In the genomic region with DNA sequence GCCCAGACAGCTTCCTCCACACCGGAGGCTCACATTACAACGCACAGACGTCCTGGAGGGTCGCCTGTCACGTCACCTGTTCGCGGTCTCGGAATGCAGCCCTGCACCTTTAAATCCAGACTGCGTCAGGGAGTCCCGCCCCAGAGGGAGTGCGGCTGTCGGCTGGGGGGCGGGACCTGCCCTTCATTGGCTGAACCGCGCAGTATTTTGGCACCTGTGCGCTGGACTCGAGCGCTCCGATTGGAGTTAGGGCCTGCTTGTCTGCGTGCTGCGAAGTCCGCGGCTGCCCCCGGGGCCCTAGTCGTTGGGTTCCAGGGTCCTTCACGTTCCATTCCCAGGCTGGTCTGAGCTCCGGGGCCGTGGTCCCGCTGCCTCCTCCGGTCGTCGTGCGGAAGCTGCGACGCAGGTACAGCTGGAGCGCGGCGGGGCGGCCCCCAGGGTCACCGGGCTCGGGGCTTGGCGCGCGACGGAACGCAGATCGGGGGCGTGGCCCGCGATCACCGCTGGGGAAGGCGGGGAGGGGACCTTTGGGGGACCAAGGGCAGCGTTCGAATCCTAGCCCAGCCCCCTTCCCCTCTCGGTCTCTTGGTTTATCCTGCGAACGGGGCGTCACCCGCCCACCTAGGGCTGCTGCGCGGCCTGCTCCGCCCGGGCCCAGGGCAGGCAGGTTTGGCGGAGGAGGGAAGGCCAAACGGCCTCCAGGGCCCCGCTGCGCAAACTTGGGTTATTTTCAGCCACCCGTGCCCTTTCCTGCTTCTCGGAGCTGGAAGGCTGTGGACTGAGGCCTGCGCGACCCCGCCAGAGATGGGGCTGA, we compare ENCODE assay signal across 8 cellular contexts. TPM values are rescaled to one million over a fixed set of nuclear protein-coding genes. Genes with fewer than 3 reads are reported as not detected.
A peak's percentile ranks its signal among the peaks of the same experiment; 100 is the strongest.
DNase-seq lines count a peak whose midpoint lies in the region; ATAC-seq, FAIRE-seq and TF ChIP-seq lines count a peak whose summit lies in the region.

A gene with protein sequence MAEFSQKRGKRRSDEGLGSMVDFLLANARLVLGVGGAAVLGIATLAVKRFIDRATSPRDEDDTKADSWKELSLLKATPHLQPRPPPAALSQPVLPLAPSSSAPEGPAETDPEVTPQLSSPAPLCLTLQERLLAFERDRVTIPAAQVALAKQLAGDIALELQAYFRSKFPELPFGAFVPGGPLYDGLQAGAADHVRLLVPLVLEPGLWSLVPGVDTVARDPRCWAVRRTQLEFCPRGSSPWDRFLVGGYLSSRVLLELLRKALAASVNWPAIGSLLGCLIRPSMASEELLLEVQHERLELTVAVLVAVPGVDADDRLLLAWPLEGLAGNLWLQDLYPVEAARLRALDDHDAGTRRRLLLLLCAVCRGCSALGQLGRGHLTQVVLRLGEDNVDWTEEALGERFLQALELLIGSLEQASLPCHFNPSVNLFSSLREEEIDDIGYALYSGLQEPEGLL (plus strand): TSS at position 331 of the 814 bp plus-strand sequence. CDS start 2,059 bp downstream, outside the sequence.

- no peaks in the 10 kb centered on the region for H3K27me3 Mint-ChIP-seq in activated T-helper 1 cell treated with anti-CD3 and anti-CD28 coated beads, Interleukin-12 subunit alpha, Interleukin-12 subunit beta, Interleukin-2, Interleukin-4 antibody, amounts not matched to agents 30 ng/mL and 10 ng/mL and 1 ng/mL, durations not matched to agents 14 hours and 24 hours and 36 hours (ENCODE audit: insufficient read depth)
- no peaks in the 10 kb centered on the region for H3K27me3 Mint-ChIP-seq in naive thymus-derived CD4-positive, alpha-beta T cell
- no peaks in the 10 kb centered on the region for H3K27me3 Mint-ChIP-seq in stimulated activated memory B cell treated with anti-CD40 and anti-IgM and Interleukin-4, amounts not matched to agents 10 μg/mL and 1 μg/mL and 100 μg/mL, for 72 hours

- CTCF ChIA-PET in naive thymus-derived CD4-positive, alpha-beta T cell (lab: Charles Lee): interaction anchor here (0.9 kb wide), 1 partner anchor 17 kb away, joined by 3 read pairs; no protein-coding TSS in a partner anchor

- H3K9me3 ChIP-seq in fibroblast of lung (ENCODE audit: control insufficient read depth, insufficient read depth, low read depth, low read length): no peaks in the 10 kb centered on the region
- no peaks in the 10 kb centered on the region for H3K9me3 ChIP-seq in naive thymus-derived CD4-positive, alpha-beta T cell (ENCODE audit: control insufficient read depth in 2 of 3, low read length in 3 of 3)

- H3K4me2 ChIP-seq in KMS-11: peak within 1 kb of the TSS; percentile 83
- H3K4me2 ChIP-seq in fibroblast of lung (ENCODE audit: extremely low read depth, insufficient read depth, low read length): peak within 1 kb of the TSS; percentile 96

- H3K9ac ChIP-seq in KMS-11 (peak within 1 kb of the TSS; percentile 50; the same call in 1 of the 2 replicates), fibroblast of lung (ENCODE audit: insufficient read depth, low read length) (peak within 1 kb of the TSS; percentile 82)

- peaks cover 31% of the 10 kb centered on the region for H3K4me1 Mint-ChIP-seq in activated T-helper 1 cell treated with anti-CD3 and anti-CD28 coated beads, Interleukin-12 subunit alpha, Interleukin-12 subunit beta, Interleukin-2, Interleukin-4 antibody, amounts not matched to agents 30 ng/mL and 10 ng/mL and 1 ng/mL, durations not matched to agents 14 hours and 24 hours and 36 hours (ENCODE audit: low read depth)
- H3K4me1 Mint-ChIP-seq in naive thymus-derived CD4-positive, alpha-beta T cell: peaks cover 11 to 57% (median 37%) of the 10 kb centered on the region in 7 donors
- peaks cover 42% of the 10 kb centered on the region for H3K4me1 Mint-ChIP-seq in stimulated activated memory B cell treated with anti-CD40 and anti-IgM and Interleukin-4, amounts not matched to agents 10 μg/mL and 1 μg/mL and 100 μg/mL, for 72 hours

- H4K20me1 ChIP-seq in KMS-11 (ENCODE audit: insufficient read depth): no peaks in the 10 kb centered on the region
- no peaks in the 10 kb centered on the region for H4K20me1 ChIP-seq in fibroblast of lung (ENCODE audit: control insufficient read depth, extremely low read depth, insufficient read depth, low read length)

- no peaks in the 10 kb centered on the region for H3K9me3 Mint-ChIP-seq in activated T-helper 1 cell treated with anti-CD3 and anti-CD28 coated beads, Interleukin-12 subunit alpha, Interleukin-12 subunit beta, Interleukin-2, Interleukin-4 antibody, amounts not matched to agents 30 ng/mL and 10 ng/mL and 1 ng/mL, durations not matched to agents 14 hours and 24 hours and 36 hours
- H3K9me3 Mint-ChIP-seq in naive thymus-derived CD4-positive, alpha-beta T cell: peaks cover 0 to 2% (median 0%) of the 10 kb centered on the region in 11 donors
- no peaks in the 10 kb centered on the region for H3K9me3 Mint-ChIP-seq in stimulated activated memory B cell treated with anti-CD40 and anti-IgM and Interleukin-4, amounts not matched to agents 10 μg/mL and 1 μg/mL and 100 μg/mL, for 72 hours

- H3K36me3 ChIP-seq in KMS-11 (ENCODE audit: insufficient read depth) (no peaks in the 10 kb centered on the region), fibroblast of lung (ENCODE audit: control insufficient read depth, insufficient read depth, low read length) (peaks cover 23% of the 10 kb centered on the region)
- H3K36me3 ChIP-seq in naive thymus-derived CD4-positive, alpha-beta T cell (ENCODE audit: control insufficient read depth in 2 of 3, insufficient read depth in 3 of 3, low read length in 3 of 3): peaks cover 4 to 43% (median 5%) of the 10 kb centered on the region in 3 experiments

- POLR2A ChIA-PET in naive thymus-derived CD4-positive, alpha-beta T cell (lab: Charles Lee): interaction anchor here (0.6 to 1.3 kb wide), 4 partner anchors 53 to 71 kb away, joined by 3 to 5 read pairs (median 4); a partner anchor contains a TSS

- TF ChIP-seq CTCF in KMS-11 (conservative IDR thresholded peaks at IDR 0.05; ENCODE audit: low read depth, low read length) (no peak), fibroblast of lung (conservative IDR thresholded peaks at IDR 0.05 in 1 of 2, IDR thresholded peaks at IDR 0.05 in 1 of 2; ENCODE audit: low read depth in 1 of 2, low read length in 2 of 2) (no peak)

- H3K79me2 ChIP-seq in KMS-11 (ENCODE audit: insufficient read depth, low read depth) (no peaks in the 10 kb centered on the region; the same call in 1 of the 2 replicates), fibroblast of lung (ENCODE audit: control insufficient read depth, insufficient read depth, low read length) (peaks cover 31% of the 10 kb centered on the region)

- H2AFZ ChIP-seq in KMS-11 (ENCODE audit: low read depth) (peak within 1 kb of the TSS; percentile 79), fibroblast of lung (ENCODE audit: low read length) (peak within 1 kb of the TSS; percentile 94)

- intact Hi-C loops in activated T-helper 1 cell treated with anti-CD3 and anti-CD28 coated beads, Interleukin-12 subunit alpha, Interleukin-12 subunit beta, Interleukin-2, Interleukin-4 antibody, amounts not matched to agents 30 ng/mL and 10 ng/mL and 1 ng/mL, durations not matched to agents 14 hours and 24 hours and 36 hours (cut with micrococcal nuclease): loop anchor here (1.0 to 2.0 kb wide), 5 partner anchors 35 to 173 kb away; a partner anchor contains a TSS
- intact Hi-C loops in naive thymus-derived CD4-positive, alpha-beta T cell (cut with micrococcal nuclease): loop anchor here (1.0 to 5.0 kb wide), 8 partner anchors 35 to 1908 kb away; a partner anchor contains a TSS

- DNase-seq in DMS79 (lab: John Stamatoyannopoulos, UW) (peak; percentile 60), RCC 7860 (ENCODE audit: low spot score) (peak; percentile 79), fibroblast of lung (ENCODE audit: low read depth in 2 of 2) (peak; percentile 93 to 94)
- peak; percentile 91 for DNase-seq in activated T-helper 1 cell treated with anti-CD3 and anti-CD28 coated beads, Interleukin-12 subunit alpha, Interleukin-12 subunit beta, Interleukin-2, Interleukin-4 antibody, amounts not matched to agents 30 ng/mL and 10 ng/mL and 1 ng/mL, durations not matched to agents 14 hours and 24 hours and 36 hours (ENCODE audit: low spot score)
- peak; percentile 80 to 92 (median 91) for DNase-seq in naive thymus-derived CD4-positive, alpha-beta T cell

- H3K4me1 ChIP-seq in KMS-11 (ENCODE audit: low read depth, poor library complexity, severe bottlenecking): peaks cover 12% of the 10 kb centered on the region
- H3K4me1 ChIP-seq in fibroblast of lung (ENCODE audit: control insufficient read depth, extremely low read depth, insufficient read depth, low read length): peaks cover 24% of the 10 kb centered on the region
- peaks cover 29 to 47% of the 10 kb centered on the region in 2 donors for H3K4me1 ChIP-seq in naive thymus-derived CD4-positive, alpha-beta T cell (ENCODE audit: control insufficient read depth in 2 of 2, insufficient read depth in 2 of 2, low read length in 2 of 2)

- peak; percentile 71 for ATAC-seq in GM21737 (IDR thresholded peaks at IDR 0.05; ENCODE audit: unreplicated experiment)
- peak; percentile 91 for ATAC-seq in naive thymus-derived CD4-positive, alpha-beta T cell
- peak; percentile 94 for ATAC-seq in stimulated activated memory B cell treated with anti-CD40 and anti-IgM and Interleukin-4, amounts not matched to agents 10 μg/mL and 1 μg/mL and 100 μg/mL, for 72 hours

- H3K27me3 ChIP-seq in KMS-11 (ENCODE audit: insufficient read depth, low read depth) (no peaks in the 10 kb centered on the region), fibroblast of lung (ENCODE audit: control insufficient read depth, insufficient read depth, low read length) (no peaks in the 10 kb centered on the region)
- no peaks in the 10 kb centered on the region for H3K27me3 ChIP-seq in naive thymus-derived CD4-positive, alpha-beta T cell (ENCODE audit: control insufficient read depth in 2 of 2, insufficient read depth in 2 of 2, low read length in 2 of 2)

- H3K27ac ChIP-seq in KMS-11 (peak within 1 kb of the TSS; percentile 25; the same call in 1 of the 2 replicates), fibroblast of lung (ENCODE audit: insufficient read depth, low read length) (peak within 1 kb of the TSS; percentile 81)
- peak within 1 kb of the TSS; percentile 95 for H3K27ac ChIP-seq in naive thymus-derived CD4-positive, alpha-beta T cell (ENCODE audit: low read depth, low read length)

- peak; percentile 73 for FAIRE-seq in RCC 7860 (lab: Jason Lieb, UNC)

- H3K27ac Mint-ChIP-seq in activated T-helper 1 cell treated with anti-CD3 and anti-CD28 coated beads, Interleukin-12 subunit alpha, Interleukin-12 subunit beta, Interleukin-2, Interleukin-4 antibody, amounts not matched to agents 30 ng/mL and 10 ng/mL and 1 ng/mL, durations not matched to agents 14 hours and 24 hours and 36 hours: peak within 1 kb of the TSS; percentile 76
- H3K27ac Mint-ChIP-seq in naive thymus-derived CD4-positive, alpha-beta T cell: peak within 1 kb of the TSS; percentile 77 to 92 (median 84)
- peak within 1 kb of the TSS; percentile 85 for H3K27ac Mint-ChIP-seq in stimulated activated memory B cell treated with anti-CD40 and anti-IgM and Interleukin-4, amounts not matched to agents 10 μg/mL and 1 μg/mL and 100 μg/mL, for 72 hours

- peak within 1 kb of the TSS; percentile 82 for H3K4me3 Mint-ChIP-seq in activated T-helper 1 cell treated with anti-CD3 and anti-CD28 coated beads, Interleukin-12 subunit alpha, Interleukin-12 subunit beta, Interleukin-2, Interleukin-4 antibody, amounts not matched to agents 30 ng/mL and 10 ng/mL and 1 ng/mL, durations not matched to agents 14 hours and 24 hours and 36 hours
- H3K4me3 Mint-ChIP-seq in naive thymus-derived CD4-positive, alpha-beta T cell: peak within 1 kb of the TSS; percentile 78 to 96 (median 84)
- peak within 1 kb of the TSS; percentile 86 for H3K4me3 Mint-ChIP-seq in stimulated activated memory B cell treated with anti-CD40 and anti-IgM and Interleukin-4, amounts not matched to agents 10 μg/mL and 1 μg/mL and 100 μg/mL, for 72 hours

- no peak within 1 kb of the TSS for H3K4me3 ChIP-seq in KMS-11 (IDR thresholded peaks at IDR 0.05; ENCODE audit: insufficient read depth, low read depth, low read length)
- H3K4me3 ChIP-seq in fibroblast of lung (replicated peaks in 1 of 4; ENCODE audit: control extremely low read depth in 1 of 4, insufficient read depth in 1 of 4, low read depth in 3 of 4, low read length in 4 of 4): peak within 1 kb of the TSS; percentile 76 to 98 (median 86)
- H3K4me3 ChIP-seq in naive thymus-derived CD4-positive, alpha-beta T cell (ENCODE audit: low read length): peak within 1 kb of the TSS; percentile 84

- H3K36me3 Mint-ChIP-seq in activated T-helper 1 cell treated with anti-CD3 and anti-CD28 coated beads, Interleukin-12 subunit alpha, Interleukin-12 subunit beta, Interleukin-2, Interleukin-4 antibody, amounts not matched to agents 30 ng/mL and 10 ng/mL and 1 ng/mL, durations not matched to agents 14 hours and 24 hours and 36 hours (ENCODE audit: low read depth): peaks cover 9% of the 10 kb centered on the region
- H3K36me3 Mint-ChIP-seq in naive thymus-derived CD4-positive, alpha-beta T cell: peaks cover 0 to 6% (median 5%) of the 10 kb centered on the region in 5 donors
- H3K36me3 Mint-ChIP-seq in stimulated activated memory B cell treated with anti-CD40 and anti-IgM and Interleukin-4, amounts not matched to agents 10 μg/mL and 1 μg/mL and 100 μg/mL, for 72 hours: peaks cover 7% of the 10 kb centered on the region

RNA-seq across cellular contexts. Expression of the gene that starts here (rescaled TPM):
- 5.8 and 7.0 TPM in 2 replicates for total RNA-seq in activated T-helper 1 cell treated with anti-CD3 and anti-CD28 coated beads, Interleukin-12 subunit alpha, Interleukin-12 subunit beta, Interleukin-2, Interleukin-4 antibody, amounts not matched to agents 30 ng/mL and 10 ng/mL and 1 ng/mL, durations not matched to agents 14 hours and 24 hours and 36 hours
- total RNA-seq in fibroblast of lung: 13.1 and 16.2 TPM in 2 replicates
- 3.9 and 4.2 TPM in 2 replicates for polyA plus RNA-seq in fibroblast of lung
- polyA plus RNA-seq in fibroblast of lung (2012): 6.7 and 7.9 TPM in 2 replicates
- polyA minus RNA-seq in fibroblast of lung (ENCODE audit: low replicate concordance): 6.9 and 7.3 TPM in 2 replicates
- total RNA-seq in naive thymus-derived CD4-positive, alpha-beta T cell: 10 to 100 TPM in 4 of 5 experiments, 1 to 10 TPM in 1; 6.5 to 22.5 (median 15.1) TPM
- polyA plus RNA-seq in naive thymus-derived CD4-positive, alpha-beta T cell: 10 to 100 TPM; 11.3 to 19.6 TPM

Comparison
In these comparisons a context has a peak if more than half of its experiments do, and no peak if none do; other contexts are left out.
1. H3K27ac ChIP-seq: peak in every context shown above with its lines; median percentile 95 in naive thymus-derived CD4-positive, alpha-beta T cell; 81 in fibroblast of lung; 25 in KMS-11.